Comparison of ENCODE assay signal across 22 cellular contexts in genomic region chr7:155386608-155387007, GRCh38.
DNase-seq lines count a peak whose midpoint lies in the region; TF ChIP-seq lines count a peak whose summit lies in the region.
"Had no signal": no experiment of that assay in that cellular context is flagged by ENCODE, and none has a peak within 500 bp of the region (broad histone marks: within the 10 kb centered on the region; RNA-seq: fewer than 3 reads in every experiment).

No MANE protein-coding gene starts in this region.

- H3K4me3 ChIP-seq in HEK293 (ENCODE audit: low read depth, low read length): no peak overlapping the region
- H3K4me3 ChIP-seq: BLaER1 had no signal

- H3K9me3 Mint-ChIP-seq in chondrocyte (ENCODE audit: low read depth): no peaks in the 10 kb centered on the region
- H3K9me3 Mint-ChIP-seq: CD4-positive, alpha-beta memory T cell had no signal

- H3K36me3 Mint-ChIP-seq in chondrocyte (ENCODE audit: low read depth): peaks cover 3% of the 10 kb centered on the region
- H3K36me3 Mint-ChIP-seq: CD4-positive, alpha-beta memory T cell; CD4-positive, CD25-positive, alpha-beta regulatory T cell; CD8-positive, alpha-beta memory T cell had no signal

- no peak overlapping the region for H3K4me3 Mint-ChIP-seq in chondrocyte (ENCODE audit: unreplicated experiment)
- H3K4me3 Mint-ChIP-seq: CD4-positive, alpha-beta memory T cell; CD4-positive, CD25-positive, alpha-beta regulatory T cell; CD8-positive, alpha-beta memory T cell had no signal

- POLR2A ChIA-PET in HEK293 (lab: Yijun Ruan, JAX): no interaction called here

- no peaks in the 10 kb centered on the region for H3K9me3 ChIP-seq in HEK293 (ENCODE audit: control insufficient read depth, insufficient read depth, low read depth, low read length)
- H3K9me3 ChIP-seq: BE2C, BLaER1 had no signal

- H3K27ac Mint-ChIP-seq in chondrocyte (ENCODE audit: unreplicated experiment): no peak overlapping the region
- H3K27ac Mint-ChIP-seq: CD14-positive monocyte; CD4-positive, alpha-beta memory T cell; CD4-positive, CD25-positive, alpha-beta regulatory T cell; CD8-positive, alpha-beta memory T cell had no signal

- H3K27me3 Mint-ChIP-seq in chondrocyte (ENCODE audit: low read depth): peaks cover 79% of the 10 kb centered on the region

- DNase-seq in Daoy (ENCODE audit: low read depth) (peak; percentile 70), chondrocyte (ENCODE audit: low spot score) (peak; percentile 39), posterior vena cava (ENCODE audit: low spot score) (peak; percentile 57), GM13976 (ENCODE audit: low spot score) (no peak), NCI-H510A treated with DMSO at 0.1 percent for 48 hours (lab: John Stamatoyannopoulos, UW) (no peak), KBM-7 (no peak)
- DNase-seq in effector CD4-positive, alpha-beta T cell: no peak
- DNase-seq: 8988T; ACHN; BE2C; C1 segment of cervical spinal cord; CD4-positive, alpha-beta memory T cell; CD4-positive, CD25-positive, alpha-beta regulatory T cell; CD8-positive, alpha-beta memory T cell; DMS 273 treated with DMSO at 0.1 percent for 48 hours; DMS53; DMS79; DND-41; GF-D8 had no signal

- H3K27ac ChIP-seq in HEK293 (ENCODE audit: extremely low read depth, low read depth, low read length): no peak overlapping the region
- H3K27ac ChIP-seq: BLaER1 had no signal

- H3K4me1 ChIP-seq in HEK293 (ENCODE audit: control insufficient read depth, insufficient read depth, low read length): no peaks in the 10 kb centered on the region
- H3K4me1 ChIP-seq: BE2C had no signal

- TF ChIP-seq CTCF in HEK293 (tag by site-specific recombination; IDR thresholded peaks at IDR 0.05) (no peak), chondrocyte (IDR thresholded peaks at IDR 0.05) (no peak), GM13976 (IDR thresholded peaks at IDR 0.05; ENCODE audit: borderline replicate concordance, control extremely low read depth, extremely low read depth, insufficient read depth, missing control alignments) (no peak)

- H3K4me1 Mint-ChIP-seq in chondrocyte (ENCODE audit: low read depth): peaks cover 4% of the 10 kb centered on the region

- in situ Hi-C loops in GM13976 (cut with MboI; ENCODE audit: low sequenced_read_pairs, unreplicated experiment) (no loop called here), KBM-7 (cut with MboI; ENCODE audit: low pct_unique_long_range_greater_than_20kb, low sequenced_read_pairs) (loop anchor here (25.0 kb wide), 1 partner anchor 376 kb away; no protein-coding TSS in a partner anchor)

- intact Hi-C loops in posterior vena cava (cut with DNase I): no loop called here

- CTCF ChIA-PET in HEK293 (lab: Yijun Ruan, JAX): no interaction called here

- no peaks in the 10 kb centered on the region for H3K36me3 ChIP-seq in HEK293 (ENCODE audit: control insufficient read depth in 2 of 2, insufficient read depth in 1 of 2, low read length in 2 of 2)
- H3K36me3 ChIP-seq: BE2C, BLaER1 had no signal

TF ChIP-seq in HEK293, 187 proteins besides CTCF, POLR2A, EP300 and RAD21:
- TF ChIP-seq ZNF341 (tag by site-specific recombination; IDR thresholded peaks at IDR 0.05; ENCODE audit: low read depth) (0 out of 2 replicates have a peak, but pooled peaks have one; percentile 32), YY1 (tag by site-specific recombination; IDR thresholded peaks at IDR 0.05) (no peak)

Comparison
In these comparisons a context has a peak if more than half of its experiments do, and no peak if none do; other contexts are left out.
1. DNase-seq: peak in Daoy (single experiment), chondrocyte (single experiment) and posterior vena cava (single experiment); none in effector CD4-positive, alpha-beta T cell (single experiment), GM13976 (single experiment), NCI-H510A treated with DMSO at 0.1 percent for 48 hours (single experiment) and KBM-7 (single experiment).